In the genomic region with DNA sequence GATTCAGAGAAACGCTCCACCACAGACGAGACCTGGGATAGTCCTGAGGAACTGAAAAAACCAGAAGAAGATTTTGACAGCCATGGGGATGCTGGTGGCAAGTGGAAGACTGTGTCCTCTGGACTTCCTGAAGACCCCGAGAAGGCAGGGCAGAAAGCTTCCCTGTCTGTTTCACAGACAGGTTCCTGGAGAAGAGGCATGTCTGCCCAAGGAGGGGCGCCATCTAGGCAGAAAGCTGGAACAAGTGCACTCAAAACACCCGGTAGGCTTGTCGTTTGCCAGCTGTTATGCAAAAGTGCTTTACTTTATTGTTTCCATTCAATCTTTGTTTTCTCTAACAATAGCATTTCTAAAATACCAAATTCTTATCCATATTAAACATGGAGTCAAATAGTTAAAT, we compare ENCODE assay signal across 17 cellular contexts.
DNase-seq lines count a peak whose midpoint lies in the region; ATAC-seq and TF ChIP-seq lines count a peak whose summit lies in the region.
"Had no signal": no experiment of that assay in that cellular context is flagged by ENCODE, and none has a peak within 500 bp of the region (broad histone marks: within the 10 kb centered on the region; RNA-seq: fewer than 3 reads in every experiment).

No MANE protein-coding gene starts in this region.

- 0 out of 3 replicates have a peak, but pooled peaks cover 2% of the 10 kb centered on the region for H3K4me1 Mint-ChIP-seq in GM23338
- H3K4me1 Mint-ChIP-seq in mesothelial cell of epicardium: peaks cover 19% of the 10 kb centered on the region
- H3K4me1 Mint-ChIP-seq: activated naive CD4-positive, alpha-beta T cell treated with anti-CD3 and anti-CD28 coated beads, Interleukin-2, amount 50 U/mL, for 24 hours had no signal

- H3K4me3 ChIP-seq in BE2C (ENCODE audit: low read depth, low read length) (no peak overlapping the region), GM23338 (no peak overlapping the region)
- H3K4me3 ChIP-seq: BLaER1, heart left ventricle, skin epidermis had no signal

- peaks cover 8% of the 10 kb centered on the region for H3K27me3 ChIP-seq in BE2C
- no peaks in the 10 kb centered on the region for H3K27me3 ChIP-seq in GM23338 (ENCODE audit: insufficient read depth)
- no peaks in the 10 kb centered on the region for H3K27me3 ChIP-seq in foreskin keratinocyte
- H3K27me3 ChIP-seq: BLaER1, heart left ventricle had no signal

- H3K9me3 ChIP-seq in BE2C: no peaks in the 10 kb centered on the region

- DNase-seq in BE2C (no peak), GM23338 (ENCODE audit: low spot score) (peak; percentile 73), OCI-M1 (lab: John Stamatoyannopoulos, UW) (peak; percentile 47), foreskin keratinocyte (no peak), mesothelial cell of epicardium (ENCODE audit: low spot score in 2 of 2, unreplicated experiment in 2 of 2) (no peak), KG1 (lab: John Stamatoyannopoulos, UW) (no peak), DMS79 treated with DMSO at 0.1 percent for 48 hours (lab: John Stamatoyannopoulos, UW) (no peak)
- DNase-seq: caudate nucleus, heart left ventricle, NCI-H1048, NCI-H510A treated with DMSO at 0.1 percent for 48 hours, SHP77 had no signal

- H3K4me2 ChIP-seq in GM23338: no peak overlapping the region
- H3K4me2 ChIP-seq: BLaER1 had no signal

- ATAC-seq in GM23338 (peak; percentile 81), foreskin keratinocyte (no peak), GM21529 (IDR thresholded peaks at IDR 0.05; ENCODE audit: unreplicated experiment) (no peak)
- ATAC-seq: heart left ventricle had no signal

- peaks cover 14% of the 10 kb centered on the region for H3K9me3 Mint-ChIP-seq in GM23338
- peaks cover 11% of the 10 kb centered on the region for H3K9me3 Mint-ChIP-seq in mesothelial cell of epicardium

- H3K36me3 ChIP-seq in BE2C: no peaks in the 10 kb centered on the region
- H3K36me3 ChIP-seq in GM23338 (ENCODE audit: insufficient read depth): 0 out of 2 replicates have a peak, but pooled peaks cover 6% of the 10 kb centered on the region
- H3K36me3 ChIP-seq: BLaER1 had no signal

- H2AFZ ChIP-seq in GM23338: no peak overlapping the region

- no peaks in the 10 kb centered on the region for H3K79me2 ChIP-seq in GM23338 (replicated peaks; ENCODE audit: insufficient read depth)

- H3K4me1 ChIP-seq in BE2C (no peaks in the 10 kb centered on the region), GM23338 (ENCODE audit: insufficient read depth) (no peaks in the 10 kb centered on the region), foreskin keratinocyte (no peaks in the 10 kb centered on the region)
- H3K4me1 ChIP-seq: BLaER1, heart left ventricle had no signal

- peaks cover 10% of the 10 kb centered on the region for H3K36me3 Mint-ChIP-seq in GM23338 (ENCODE audit: low read depth)
- peaks cover 7% of the 10 kb centered on the region for H3K36me3 Mint-ChIP-seq in mesothelial cell of epicardium
- H3K36me3 Mint-ChIP-seq: activated naive CD4-positive, alpha-beta T cell treated with anti-CD3 and anti-CD28 coated beads, Interleukin-2, amount 50 U/mL, for 24 hours had no signal

- no peaks in the 10 kb centered on the region for H4K20me1 ChIP-seq in GM23338 (replicated peaks; ENCODE audit: insufficient read depth)
- H4K20me1 ChIP-seq: BLaER1 had no signal

- no peak overlapping the region for H3K27ac ChIP-seq in GM23338 (ENCODE audit: low read depth)
- H3K27ac ChIP-seq in foreskin keratinocyte: no peak overlapping the region
- H3K27ac ChIP-seq: BLaER1, heart left ventricle, skin epidermis had no signal

- no peak overlapping the region for H3K27ac Mint-ChIP-seq in GM23338
- H3K27ac Mint-ChIP-seq in mesothelial cell of epicardium: no peak overlapping the region
- H3K27ac Mint-ChIP-seq: activated naive CD4-positive, alpha-beta T cell treated with anti-CD3 and anti-CD28 coated beads, Interleukin-2, amount 50 U/mL, for 24 hours had no signal

- H3K27me3 Mint-ChIP-seq in GM23338 (ENCODE audit: insufficient read depth, low read depth, poor library complexity) (no peaks in the 10 kb centered on the region), mesothelial cell of epicardium (ENCODE audit: low read depth) (no peaks in the 10 kb centered on the region)
- H3K27me3 Mint-ChIP-seq: activated naive CD4-positive, alpha-beta T cell treated with anti-CD3 and anti-CD28 coated beads, Interleukin-2, amount 50 U/mL, for 24 hours had no signal

- no peaks in the 10 kb centered on the region for H3F3A ChIP-seq in GM23338 (replicated peaks; ENCODE audit: low read depth)

- TF ChIP-seq CTCF in BE2C (IDR thresholded peaks at IDR 0.05; ENCODE audit: low read depth, low read length): peak; percentile 35
- TF ChIP-seq CTCF in GM23338 (conservative IDR thresholded peaks at IDR 0.05; ENCODE audit: low read depth in 2 of 2): peak; percentile 63 to 73
- peak; percentile 15 for TF ChIP-seq CTCF in foreskin keratinocyte (conservative IDR thresholded peaks at IDR 0.05)
- TF ChIP-seq CTCF in mesothelial cell of epicardium (IDR thresholded peaks at IDR 0.05; ENCODE audit: unreplicated experiment): no peak

- no peak overlapping the region for H3K4me3 Mint-ChIP-seq in GM23338
- no peak overlapping the region for H3K4me3 Mint-ChIP-seq in mesothelial cell of epicardium
- H3K4me3 Mint-ChIP-seq: activated naive CD4-positive, alpha-beta T cell treated with anti-CD3 and anti-CD28 coated beads, Interleukin-2, amount 50 U/mL, for 24 hours; neural crest cell had no signal

- H3K9me2 ChIP-seq in GM23338 (ENCODE audit: insufficient read depth): 0 out of 2 replicates have a peak, but pooled peaks cover 5% of the 10 kb centered on the region

TF ChIP-seq in GM23338, 12 proteins besides CTCF, POLR2A, EP300 and RAD21:
- TF ChIP-seq ZNF462 (CRISPR knock-in tag; IDR thresholded peaks at IDR 0.05) (peak; percentile 18; the same call in 1 of the 2 replicates), CREB1 (CRISPR knock-in tag; IDR thresholded peaks at IDR 0.05; ENCODE audit: low read depth) (no peak)

Comparison
In these comparisons a context has a peak if more than half of its experiments do, and no peak if none do; other contexts are left out.
1. DNase-seq: peak in GM23338 (single experiment) and OCI-M1 (single experiment); none in BE2C (single experiment), foreskin keratinocyte (0 of 2), mesothelial cell of epicardium (0 of 2), KG1 (single experiment) and DMS79 treated with DMSO at 0.1 percent for 48 hours (single experiment).